In genomic region chr5:168753691-168754254, GRCh38 we compare ENCODE assay signal across 14 cellular contexts.
DNase-seq lines count a peak whose midpoint lies in the region; TF ChIP-seq lines count a peak whose summit lies in the region.
"Had no signal": no experiment of that assay in that cellular context is flagged by ENCODE, and none has a peak within 500 bp of the region (broad histone marks: within the 10 kb centered on the region; RNA-seq: fewer than 3 reads in every experiment).

No MANE protein-coding gene starts in this region.

- DNase-seq in NCI-H2171 treated with DMSO at 0.1 percent for 48 hours (lab: John Stamatoyannopoulos, UW) (peak; percentile 30), NCI-H2171 (lab: John Stamatoyannopoulos, UW) (no peak), coronary artery (ENCODE audit: low spot score) (peak; percentile 35), mesenteric fat pad (ENCODE audit: low spot score) (peak; percentile 64), vagina (ENCODE audit: extremely low spot score in 2 of 2) (peak; percentile 72 to 80), SHP77 (lab: John Stamatoyannopoulos, UW) (no peak)
- no peak for DNase-seq in activated CD4-positive, alpha-beta T cell treated with anti-CD3 and anti-CD28 coated beads for 48 hours
- DNase-seq: COR-L47, DMS153, DMS79 treated with DMSO at 0.1 percent for 48 hours, GDM1, HCEC 1CT, HFFc6 had no signal

- intact Hi-C loops in vagina (cut with DNase I), result no loop called here

- no peak for TF ChIP-seq POLR2A in vagina (IDR thresholded peaks at IDR 0.05)

- peaks cover 0 to 12% of the 10 kb centered on the region in 2 donors for H3K36me3 ChIP-seq in vagina

- H3K4me3 ChIP-seq in coronary artery (no peak overlapping the region), vagina (no peak overlapping the region)

- TF ChIP-seq CTCF in coronary artery (IDR thresholded peaks at IDR 0.05), result no peak
- TF ChIP-seq CTCF in vagina (IDR thresholded peaks at IDR 0.05), result no peak

- no peaks in the 10 kb centered on the region for H3K4me1 ChIP-seq in vagina

- H3K27ac ChIP-seq in coronary artery, result no peak overlapping the region
- H3K27ac ChIP-seq in vagina, result no peak overlapping the region
- H3K27ac ChIP-seq: 22Rv1 had no signal

- no peaks in the 10 kb centered on the region for H3K27me3 ChIP-seq in vagina

- H3K9me3 ChIP-seq in vagina, result no peaks in the 10 kb centered on the region

Comparison
In these comparisons a context has a peak if more than half of its experiments do, and no peak if none do; other contexts are left out.
1. DNase-seq: peak in NCI-H2171 treated with DMSO at 0.1 percent for 48 hours (single experiment), coronary artery (single experiment), mesenteric fat pad (single experiment) and vagina (2 of 2); none in NCI-H2171 (single experiment), SHP77 (0 of 2) and activated CD4-positive, alpha-beta T cell treated with anti-CD3 and anti-CD28 coated beads for 48 hours (single experiment).